21 cellular contexts compared by ENCODE assay signal in genomic region chr7:131077735-131078134, GRCh38.
A peak's percentile ranks its signal among the peaks of the same experiment; 100 is the strongest.
DNase-seq lines count a peak whose midpoint lies in the region; TF ChIP-seq lines count a peak whose summit lies in the region.
"Had no signal": no experiment of that assay in that cellular context is flagged by ENCODE, and none has a peak within 500 bp of the region (broad histone marks: within the 10 kb centered on the region; RNA-seq: fewer than 3 reads in every experiment).

No MANE protein-coding gene starts in this region.

- POLR2A ChIA-PET in MCF 10A (lab: Yijun Ruan, JAX) = no interaction called here

- 75% methylated on average over 4 of the region's 4 CpGs for WGBS in mammary epithelial cell (ENCODE audit: low coverage, missing lambda C conversion rate)

- no peak overlapping the region for H3K27ac Mint-ChIP-seq in MCF 10A (ENCODE audit: low read depth, unreplicated experiment)
- H3K27ac Mint-ChIP-seq: B cell, CD14-positive monocyte had no signal

- H4K20me1 ChIP-seq in mammary epithelial cell (ENCODE audit: insufficient read depth, low read length) (no peaks in the 10 kb centered on the region), neural cell (ENCODE audit: insufficient read depth) (no peaks in the 10 kb centered on the region)

- no peaks in the 10 kb centered on the region for H3K36me3 ChIP-seq in mammary epithelial cell (ENCODE audit: insufficient read depth, low read length)
- H3K36me3 ChIP-seq in SK-N-MC (ENCODE audit: insufficient read depth, low read length) = 0 out of 2 replicates have a peak, but pooled peaks cover 12% of the 10 kb centered on the region
- no peaks in the 10 kb centered on the region for H3K36me3 ChIP-seq in neural cell (ENCODE audit: insufficient read depth, low read length)
- H3K36me3 ChIP-seq in subcutaneous abdominal adipose tissue (ENCODE audit: control insufficient read depth in 5 of 5, insufficient read depth in 5 of 5, low read length in 5 of 5) = peaks cover 6 to 31% (median 9%) of the 10 kb centered on the region in 5 donors

- H3K79me2 ChIP-seq in mammary epithelial cell (ENCODE audit: insufficient read depth, low read length) = peaks cover 75% of the 10 kb centered on the region
- H3K79me2 ChIP-seq in neural cell (replicated peaks; ENCODE audit: insufficient read depth, low read length) = no peaks in the 10 kb centered on the region

- CTCF ChIA-PET in mammary epithelial cell (lab: Charles Lee; ENCODE audit: low non-redundant PET) (no interaction called here), MCF 10A (lab: Yijun Ruan, JAX) (interaction anchor here (1.8 kb wide), 1 partner anchor 225 kb away, joined by 8 read pairs; no protein-coding TSS in a partner anchor)

- intact Hi-C loops in mammary epithelial cell (cut with micrococcal nuclease) (loop anchor here (2.0 kb wide), 2 partner anchors 29 to 111 kb away; no protein-coding TSS in a partner anchor), MCF 10A (cut with micrococcal nuclease) (no loop called here)

- no peaks in the 10 kb centered on the region for H3K9me2 ChIP-seq in neural cell (ENCODE audit: insufficient read depth, low read length)

- no peaks in the 10 kb centered on the region for H3K9me3 Mint-ChIP-seq in MCF 10A (ENCODE audit: unreplicated experiment)

- H3K9me3 ChIP-seq in mammary epithelial cell (replicated peaks; ENCODE audit: insufficient read depth, low read length) = no peaks in the 10 kb centered on the region
- H3K9me3 ChIP-seq in SK-N-MC (ENCODE audit: low read depth, low read length) = no peaks in the 10 kb centered on the region
- H3K9me3 ChIP-seq in neural cell (ENCODE audit: low read length) = no peaks in the 10 kb centered on the region
- H3K9me3 ChIP-seq in subcutaneous abdominal adipose tissue (ENCODE audit: control insufficient read depth in 5 of 5, low read length in 5 of 5) = no peaks in the 10 kb centered on the region

- TF ChIP-seq CTCF in mammary epithelial cell (conservative IDR thresholded peaks at IDR 0.05 in 1 of 2, IDR thresholded peaks at IDR 0.05 in 1 of 2; ENCODE audit: extremely low read depth in 1 of 2, insufficient read depth in 1 of 2, low read depth in 1 of 2, low read length in 2 of 2) = no peak
- no peak for TF ChIP-seq CTCF in MCF 10A (IDR thresholded peaks at IDR 0.05; ENCODE audit: unreplicated experiment)
- no peak for TF ChIP-seq CTCF in neural cell (IDR thresholded peaks at IDR 0.05; ENCODE audit: poor library complexity, severe bottlenecking)

- H3K4me2 ChIP-seq in mammary epithelial cell (ENCODE audit: insufficient read depth, low read depth, low read length) (no peak overlapping the region), neural cell (ENCODE audit: low read length) (peak overlapping the region; percentile 60)

- no peak overlapping the region for H3K4me3 Mint-ChIP-seq in MCF 10A (ENCODE audit: unreplicated experiment)
- H3K4me3 Mint-ChIP-seq: B cell, CD14-positive monocyte had no signal

- TF ChIP-seq RAD21 in neural cell (conservative IDR thresholded peaks at IDR 0.05) = no peak

- dilution Hi-C loops in mammary epithelial cell (cut with HindIII; ENCODE audit: low sequenced_read_pairs) = no loop called here

- peaks cover 48% of the 10 kb centered on the region for H3K36me3 Mint-ChIP-seq in MCF 10A (ENCODE audit: insufficient read depth, unreplicated experiment)

- H3K27me3 ChIP-seq in mammary epithelial cell (ENCODE audit: insufficient read depth, low read length) = no peaks in the 10 kb centered on the region
- H3K27me3 ChIP-seq in neural cell (ENCODE audit: insufficient read depth, low read depth, low read length) = no peaks in the 10 kb centered on the region
- H3K27me3 ChIP-seq in subcutaneous abdominal adipose tissue (ENCODE audit: control insufficient read depth in 5 of 5, insufficient read depth in 4 of 5, low read length in 5 of 5) = no peaks in the 10 kb centered on the region

- no peaks in the 10 kb centered on the region for H3F3A ChIP-seq in neural cell (ENCODE audit: insufficient read depth, low read length, poor library complexity, severe bottlenecking)

- H3K27ac ChIP-seq in mammary epithelial cell (ENCODE audit: insufficient read depth, low read depth, low read length) (peak overlapping the region; percentile 1), SK-N-MC (peak overlapping the region; percentile 79), neural cell (ENCODE audit: low read length) (peak overlapping the region; percentile 36), subcutaneous abdominal adipose tissue (ENCODE audit: low read depth, low read length) (peak overlapping the region; percentile 38)
- H3K27ac ChIP-seq: RWPE1 had no signal

- H2AFZ ChIP-seq in mammary epithelial cell (ENCODE audit: low read depth, low read length) (no peak overlapping the region), neural cell (ENCODE audit: low read depth, low read length) (no peak overlapping the region)

- TF ChIP-seq EP300 in neural cell (conservative IDR thresholded peaks at IDR 0.05; ENCODE audit: poor library complexity, severe bottlenecking) = peak; percentile 92

- H3K4me1 ChIP-seq in mammary epithelial cell (ENCODE audit: insufficient read depth, low read length) (peaks cover 25% of the 10 kb centered on the region), subcutaneous abdominal adipose tissue (ENCODE audit: control insufficient read depth in 5 of 5, insufficient read depth in 5 of 5, low read length in 5 of 5) (peaks cover 4 to 22% (median 13%) of the 10 kb centered on the region in 5 donors)

- H3K9ac ChIP-seq in mammary epithelial cell (ENCODE audit: insufficient read depth, low read length) (no peak overlapping the region), SK-N-MC (ENCODE audit: insufficient read length) (peak overlapping the region; percentile 48), neural cell (ENCODE audit: low read length) (no peak overlapping the region), subcutaneous abdominal adipose tissue (ENCODE audit: low read length in 5 of 5) (no peak overlapping the region)

- H3K4me1 Mint-ChIP-seq in MCF 10A (ENCODE audit: insufficient read depth, unreplicated experiment) = peaks cover 26% of the 10 kb centered on the region

- in situ Hi-C loops in mammary epithelial cell (cut with MboI; ENCODE audit: low sequenced_read_pairs in 2 of 2) = loop anchor here in 1 of 2 donors (25.0 kb wide), 1 partner anchor 235 kb away; no protein-coding TSS in a partner anchor

- DNase-seq in mammary epithelial cell (no peak), MCF 10A (ENCODE audit: unreplicated experiment) (no peak), SK-N-MC (ENCODE audit: low read depth, low spot score) (no peak), SW480 (ENCODE audit: low spot score) (no peak), amniotic stem cell (lab: John Stamatoyannopoulos, UW) (no peak), ecto neural progenitor cell (ENCODE audit: low spot score) (no peak)
- DNase-seq: DMS53, EL, GF-D8, KG1, NCI-H1105, NCI-H146, NCI-H2029, NCI-H2227 treated with DMSO at 0.1 percent for 48 hours, NCI-H510A, NCI-H748 treated with DMSO at 0.1 percent for 48 hours had no signal

- H3K4me3 ChIP-seq in mammary epithelial cell (replicated peaks in 1 of 3; ENCODE audit: insufficient read depth in 1 of 3, low read depth in 2 of 3, low read length in 3 of 3) = no peak overlapping the region
- H3K4me3 ChIP-seq in SK-N-MC = no peak overlapping the region
- H3K4me3 ChIP-seq in neural cell (ENCODE audit: low read length) = peak overlapping the region; percentile 37
- no peak overlapping the region for H3K4me3 ChIP-seq in subcutaneous abdominal adipose tissue (ENCODE audit: low read depth in 1 of 5, low read length in 5 of 5)

- H3K27me3 Mint-ChIP-seq in MCF 10A (ENCODE audit: insufficient read depth, unreplicated experiment) = no peaks in the 10 kb centered on the region
- H3K27me3 Mint-ChIP-seq: B cell had no signal

- BruUV-seq in mammary epithelial cell (replicated peaks; lab: Mats Ljungman, UMichigan) (no TSS peak), MCF 10A (replicated peaks; lab: Mats Ljungman, UMichigan) (no TSS peak)

TF ChIP-seq in neural cell, 6 proteins besides CTCF, POLR2A, EP300 and RAD21:
- TF ChIP-seq POLR2AphosphoS5 (IDR thresholded peaks at IDR 0.05) (peak; percentile 75), REST (IDR thresholded peaks at IDR 0.05; ENCODE audit: borderline replicate concordance) (no peak)

Comparison
In these comparisons a context has a peak if more than half of its experiments do, and no peak if none do; other contexts are left out.
1. H3K27ac ChIP-seq: peak in every context shown above with its lines; median percentile 79 in SK-N-MC; 38 in subcutaneous abdominal adipose tissue; 36 in neural cell; 1 in mammary epithelial cell.